In the genomic region with DNA sequence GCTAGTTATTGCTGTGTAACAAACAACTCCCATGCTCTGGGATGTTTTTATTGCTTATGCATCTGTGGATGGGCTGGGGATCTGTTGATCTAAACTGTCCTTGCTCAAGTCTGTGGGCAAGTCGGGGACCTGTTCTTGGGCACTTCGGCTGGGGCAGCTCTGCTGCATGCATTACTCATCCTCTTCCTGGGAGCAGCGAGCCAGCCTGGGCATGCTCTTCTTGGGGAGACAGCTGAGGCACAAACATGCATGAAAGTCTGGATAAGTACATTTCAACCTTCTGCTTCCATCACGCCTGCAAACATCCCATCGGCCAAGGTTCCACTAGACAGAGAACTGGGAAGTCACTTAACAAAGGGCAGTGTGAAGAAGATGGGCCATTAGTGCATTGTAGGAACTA, we compare ENCODE assay signal across 1 cellular context.
TF ChIP-seq lines count a peak whose summit lies in the region.

No MANE protein-coding gene starts in this region.

TF ChIP-seq in SK-N-SH treated with all-trans-retinoic acid at 6 μM for 48 hours, 23 proteins besides CTCF, POLR2A, EP300 and RAD21 (continued from another document):
- TF ChIP-seq RARB (CRISPR knock-in tag; IDR thresholded peaks at IDR 0.05) (no peak), ZC3H10 (CRISPR knock-in tag; IDR thresholded peaks at IDR 0.05) (no peak), ZFP30 (CRISPR knock-in tag; IDR thresholded peaks at IDR 0.05) (no peak)
